ENCODE assay signal across 7 cellular contexts in the genomic region with DNA sequence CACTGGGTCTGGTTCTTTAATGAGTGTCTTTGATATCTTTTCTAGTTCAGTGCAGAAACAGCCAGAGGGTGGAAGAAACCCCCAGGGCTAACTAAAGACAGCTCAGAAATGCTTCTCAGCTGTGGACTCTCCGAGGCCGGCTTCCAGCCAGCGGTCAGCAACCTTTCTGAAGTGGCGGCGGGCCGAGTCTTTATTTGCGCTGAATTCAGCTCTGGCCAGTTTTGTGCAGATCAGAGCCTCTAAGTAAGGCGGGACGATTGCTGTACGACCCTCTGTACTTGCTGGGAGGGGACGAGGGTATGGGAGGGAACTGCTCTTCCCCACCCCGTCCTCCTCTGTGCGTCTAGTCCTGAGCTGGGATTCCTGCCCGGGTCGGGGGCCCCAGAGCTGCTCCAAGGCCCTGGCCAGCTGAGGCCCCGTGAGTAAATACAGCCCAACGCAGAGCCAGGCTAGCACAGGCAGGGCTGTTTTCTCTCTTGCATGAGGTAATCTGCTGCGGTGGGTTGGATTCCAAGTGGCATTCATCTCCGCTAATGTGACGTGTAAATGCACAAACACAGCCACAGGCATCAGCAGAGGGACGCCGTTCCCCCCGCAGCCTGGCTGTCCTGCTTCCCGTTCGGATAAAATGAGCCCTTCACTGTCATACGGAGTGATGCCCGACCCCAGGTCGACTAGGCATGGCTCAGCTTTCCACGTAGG.
DNase-seq lines count a peak whose midpoint lies in the region; TF ChIP-seq lines count a peak whose summit lies in the region.

No MANE protein-coding gene starts in this region.

- 83 to 86% methylated on average over 25 to 29 of the region's 29 CpGs for WGBS in mesodermal cell (ENCODE audit: insufficient coverage in 2 of 2), 2 experiments

- H3K4me1 ChIP-seq in endocrine pancreas (ENCODE audit: control insufficient read depth, insufficient read depth, low read length) (no peaks in the 10 kb centered on the region), mesodermal cell (ENCODE audit: control insufficient read depth, insufficient read depth, low read length, poor library complexity, severe bottlenecking) (peaks cover 5% of the 10 kb centered on the region)

- peak overlapping the region; percentile 80 for H3K27ac ChIP-seq in mesodermal cell (ENCODE audit: low read depth, low read length, severe bottlenecking)
- peak overlapping the region; percentile 85 for H3K27ac ChIP-seq in temporal lobe (ENCODE audit: low read depth, low read length)

- no peaks in the 10 kb centered on the region for H3K27me3 ChIP-seq in endocrine pancreas (ENCODE audit: control insufficient read depth, insufficient read depth, low read length)

- H3K9me3 ChIP-seq in endocrine pancreas (ENCODE audit: control insufficient read depth, low read length) (no peaks in the 10 kb centered on the region), mesodermal cell (ENCODE audit: control insufficient read depth, low read length) (no peaks in the 10 kb centered on the region)

- peak overlapping the region; percentile 74 for H3K9ac ChIP-seq in endocrine pancreas (ENCODE audit: control insufficient read depth, insufficient read depth, low read length)

- H3K36me3 ChIP-seq in endocrine pancreas (ENCODE audit: control insufficient read depth, insufficient read depth, low read length) (no peaks in the 10 kb centered on the region), mesodermal cell (ENCODE audit: control insufficient read depth, insufficient read depth, low read length) (peaks cover 16% of the 10 kb centered on the region)

- H3K4me3 ChIP-seq in endocrine pancreas (ENCODE audit: control insufficient read depth, insufficient read depth, low read length) (peak overlapping the region; percentile 40), mesodermal cell (ENCODE audit: extremely low read depth, insufficient read depth, low read length, poor library complexity, severe bottlenecking) (no peak overlapping the region)

- TF ChIP-seq CTCF in GM10266 (IDR thresholded peaks at IDR 0.05; ENCODE audit: control insufficient read depth, insufficient read depth, low read depth, missing control alignments) = no peak

- DNase-seq in NCI-H510A treated with DMSO at 0.1 percent for 48 hours (lab: John Stamatoyannopoulos, UW) = peak; percentile 35
- no peak for DNase-seq in HT-29 (ENCODE audit: low spot score)
- no peak for DNase-seq in activated CD8-positive, alpha-beta memory T cell treated with anti-CD3 and anti-CD28 coated beads, Interleukin-2, amount 50 U/mL, for 4 hours
- DNase-seq in GM10266 (ENCODE audit: extremely low spot score) = no peak
